1 cellular context compared by ENCODE assay signal in genomic region chr10:28532509-28533314, GRCh38.
TF ChIP-seq lines count a peak whose summit lies in the region.

Gene WAC, plus strand, starts transcription at chr10:28533118. Its CDS starts 462 bp downstream, at chr10:28533580.

TF ChIP-seq in A549, 52 proteins besides CTCF, POLR2A, EP300 and RAD21 (continued from another document):
- TF ChIP-seq REST (IDR thresholded peaks at IDR 0.05) (peak; percentile 15; the same call in 1 of the 2 replicates), MAFK (IDR thresholded peaks at IDR 0.05; ENCODE audit: partially characterized antibody) (no peak), CBX2 (IDR thresholded peaks at IDR 0.05; ENCODE audit: borderline replicate concordance, low read depth) (no peak), ATOH8 (CRISPR knock-in tag; IDR thresholded peaks at IDR 0.05; ENCODE audit: low read depth) (no peak), SREBF2 (IDR thresholded peaks at IDR 0.05) (no peak), CHD2 (IDR thresholded peaks at IDR 0.05; ENCODE audit: low read length, partially characterized antibody) (no peak), CHD4 (IDR thresholded peaks at IDR 0.05; ENCODE audit: borderline replicate concordance) (no peak), CEBPB (IDR thresholded peaks at IDR 0.05) (no peak), ZNF302 (CRISPR knock-in tag; IDR thresholded peaks at IDR 0.05) (no peak), EHMT2 (IDR thresholded peaks at IDR 0.05; ENCODE audit: low read depth) (no peak), USF2 (IDR thresholded peaks at IDR 0.05) (no peak), NR3C1 (IDR thresholded peaks at IDR 0.05) (no peak), ELK1 (IDR thresholded peaks at IDR 0.05; ENCODE audit: low read depth, low read length) (no peak), HOXA7 (CRISPR knock-in tag; IDR thresholded peaks at IDR 0.05) (no peak), TP53 (CRISPR knock-in tag; IDR thresholded peaks at IDR 0.05) (no peak), POLR2AphosphoS2 (conservative IDR thresholded peaks at IDR 0.05; ENCODE audit: low read length) (no peak), ZSCAN20 (CRISPR knock-in tag; IDR thresholded peaks at IDR 0.05) (no peak), RCOR1 (IDR thresholded peaks at IDR 0.05; ENCODE audit: low read depth, low read length) (no peak)
